ENCODE assay signal across 1 cellular context in the genomic region with DNA sequence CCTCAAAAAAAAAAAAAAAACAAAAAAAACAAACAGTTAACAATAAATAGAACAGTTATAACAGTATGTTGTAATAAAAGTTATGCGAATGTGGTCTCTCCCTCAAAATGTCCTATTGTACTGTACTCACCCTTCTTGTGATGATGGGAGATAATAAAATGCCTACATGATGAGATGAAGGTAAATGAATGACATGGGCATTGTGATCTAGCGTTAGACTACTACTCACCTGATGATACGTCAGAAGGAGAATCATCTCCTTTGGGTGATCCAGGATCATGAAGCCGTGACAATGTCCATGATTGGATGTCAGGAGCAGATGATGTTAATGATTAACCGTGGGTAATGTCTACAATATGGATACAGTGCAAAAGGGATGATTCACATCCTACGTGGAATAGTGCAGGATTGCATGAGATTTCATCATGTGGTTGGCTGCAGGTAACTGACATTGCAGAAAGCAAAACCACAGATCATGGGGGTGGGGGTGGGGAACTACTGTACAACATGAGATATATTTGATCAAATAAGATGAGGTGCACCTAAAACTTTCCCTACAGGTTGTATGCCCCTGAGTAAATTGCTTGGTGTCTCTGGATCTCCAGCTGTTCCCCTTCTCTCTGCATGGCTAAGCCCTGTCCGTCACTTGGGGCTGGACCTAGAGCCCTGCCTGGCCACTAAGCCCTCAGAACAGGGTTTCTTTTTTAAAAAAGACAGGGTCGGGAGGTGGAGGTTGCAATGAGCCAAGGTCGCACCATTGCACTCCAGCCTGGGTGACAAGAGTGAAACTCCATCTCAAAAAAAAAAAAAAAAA.
TF ChIP-seq lines count a peak whose summit lies in the region.

No MANE protein-coding gene starts in this region.

TF ChIP-seq in HepG2, 621 proteins besides CTCF, POLR2A, EP300 and RAD21 (continued from another document and continues in another):
- TF ChIP-seq, protein P1, sequence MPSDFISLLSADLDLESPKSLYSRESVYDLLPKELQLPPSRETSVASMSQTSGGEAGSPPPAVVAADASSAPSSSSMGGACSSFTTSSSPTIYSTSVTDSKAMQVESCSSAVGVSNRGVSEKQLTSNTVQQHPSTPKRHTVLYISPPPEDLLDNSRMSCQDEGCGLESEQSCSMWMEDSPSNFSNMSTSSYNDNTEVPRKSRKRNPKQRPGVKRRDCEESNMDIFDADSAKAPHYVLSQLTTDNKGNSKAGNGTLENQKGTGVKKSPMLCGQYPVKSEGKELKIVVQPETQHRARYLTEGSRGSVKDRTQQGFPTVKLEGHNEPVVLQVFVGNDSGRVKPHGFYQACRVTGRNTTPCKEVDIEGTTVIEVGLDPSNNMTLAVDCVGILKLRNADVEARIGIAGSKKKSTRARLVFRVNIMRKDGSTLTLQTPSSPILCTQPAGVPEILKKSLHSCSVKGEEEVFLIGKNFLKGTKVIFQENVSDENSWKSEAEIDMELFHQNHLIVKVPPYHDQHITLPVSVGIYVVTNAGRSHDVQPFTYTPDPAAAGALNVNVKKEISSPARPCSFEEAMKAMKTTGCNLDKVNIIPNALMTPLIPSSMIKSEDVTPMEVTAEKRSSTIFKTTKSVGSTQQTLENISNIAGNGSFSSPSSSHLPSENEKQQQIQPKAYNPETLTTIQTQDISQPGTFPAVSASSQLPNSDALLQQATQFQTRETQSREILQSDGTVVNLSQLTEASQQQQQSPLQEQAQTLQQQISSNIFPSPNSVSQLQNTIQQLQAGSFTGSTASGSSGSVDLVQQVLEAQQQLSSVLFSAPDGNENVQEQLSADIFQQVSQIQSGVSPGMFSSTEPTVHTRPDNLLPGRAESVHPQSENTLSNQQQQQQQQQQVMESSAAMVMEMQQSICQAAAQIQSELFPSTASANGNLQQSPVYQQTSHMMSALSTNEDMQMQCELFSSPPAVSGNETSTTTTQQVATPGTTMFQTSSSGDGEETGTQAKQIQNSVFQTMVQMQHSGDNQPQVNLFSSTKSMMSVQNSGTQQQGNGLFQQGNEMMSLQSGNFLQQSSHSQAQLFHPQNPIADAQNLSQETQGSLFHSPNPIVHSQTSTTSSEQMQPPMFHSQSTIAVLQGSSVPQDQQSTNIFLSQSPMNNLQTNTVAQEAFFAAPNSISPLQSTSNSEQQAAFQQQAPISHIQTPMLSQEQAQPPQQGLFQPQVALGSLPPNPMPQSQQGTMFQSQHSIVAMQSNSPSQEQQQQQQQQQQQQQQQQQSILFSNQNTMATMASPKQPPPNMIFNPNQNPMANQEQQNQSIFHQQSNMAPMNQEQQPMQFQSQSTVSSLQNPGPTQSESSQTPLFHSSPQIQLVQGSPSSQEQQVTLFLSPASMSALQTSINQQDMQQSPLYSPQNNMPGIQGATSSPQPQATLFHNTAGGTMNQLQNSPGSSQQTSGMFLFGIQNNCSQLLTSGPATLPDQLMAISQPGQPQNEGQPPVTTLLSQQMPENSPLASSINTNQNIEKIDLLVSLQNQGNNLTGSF (CRISPR knock-in tag; IDR thresholded peaks at IDR 0.05): no peak
- TF ChIP-seq JUNB (CRISPR knock-in tag; IDR thresholded peaks at IDR 0.05; ENCODE audit: borderline replicate concordance) (peak; percentile 80; the same call in 1 of the 2 replicates), ZNF350 (CRISPR knock-in tag; IDR thresholded peaks at IDR 0.05; ENCODE audit: borderline replicate concordance, low read depth) (peak; percentile 19; the same call in 1 of the 2 replicates), REPIN1 (CRISPR knock-in tag; IDR thresholded peaks at IDR 0.05; ENCODE audit: borderline replicate concordance, low read depth) (peak; percentile 87), ZNF569 (CRISPR knock-in tag; IDR thresholded peaks at IDR 0.05; ENCODE audit: borderline replicate concordance) (peak; percentile 46; the same call in 1 of the 2 replicates), SKI (IDR thresholded peaks at IDR 0.05; ENCODE audit: partially characterized antibody) (peak; percentile 53), DDIT3 (CRISPR knock-in tag; IDR thresholded peaks at IDR 0.05) (peak; percentile 100), ZHX2 (IDR thresholded peaks at IDR 0.05; ENCODE audit: low read depth) (peak; percentile 90), ZHX2 (CRISPR knock-in tag; IDR thresholded peaks at IDR 0.05; ENCODE audit: borderline replicate concordance) (no peak), PPARG (CRISPR knock-in tag; conservative IDR thresholded peaks at IDR 0.05) (peak; percentile 70), MAZ (IDR thresholded peaks at IDR 0.05; ENCODE audit: borderline replicate concordance, low read depth, low read length) (no peak), MAZ (CRISPR knock-in tag; IDR thresholded peaks at IDR 0.05; ENCODE audit: low read depth) (peak; percentile 58; the same call in 1 of the 2 replicates), ARNT2 (CRISPR knock-in tag; IDR thresholded peaks at IDR 0.05; ENCODE audit: low read depth) (0 out of 2 replicates have a peak, but pooled peaks have one; percentile 65), MAF1 (CRISPR knock-in tag; IDR thresholded peaks at IDR 0.05; ENCODE audit: borderline replicate concordance) (no peak), BRD4 (CRISPR knock-in tag; IDR thresholded peaks at IDR 0.05) (peak; percentile 78; the same call in 1 of the 2 replicates), KDM1A (CRISPR knock-in tag; IDR thresholded peaks at IDR 0.05) (0 out of 2 replicates have a peak, but pooled peaks have one; percentile 6), THAP11 (CRISPR knock-in tag; IDR thresholded peaks at IDR 0.05) (peak; percentile 89), ZNF784 (CRISPR knock-in tag; IDR thresholded peaks at IDR 0.05; ENCODE audit: borderline replicate concordance) (0 out of 2 replicates have a peak, but pooled peaks have one; percentile 12), ZNF564 (CRISPR knock-in tag; IDR thresholded peaks at IDR 0.05) (peak; percentile 77), KAT7 (CRISPR knock-in tag; IDR thresholded peaks at IDR 0.05; ENCODE audit: borderline replicate concordance) (peak; percentile 65; the same call in 1 of the 2 replicates), KLF11 (CRISPR knock-in tag; IDR thresholded peaks at IDR 0.05) (peak; percentile 73), HOXD1 (CRISPR knock-in tag; IDR thresholded peaks at IDR 0.05) (no peak), ZNF605 (CRISPR knock-in tag; IDR thresholded peaks at IDR 0.05) (0 out of 2 replicates have a peak, but pooled peaks have one; percentile 37), ZNF451 (CRISPR knock-in tag; IDR thresholded peaks at IDR 0.05) (peak; percentile 65; the same call in 1 of the 2 replicates), GLMP (CRISPR knock-in tag; IDR thresholded peaks at IDR 0.05; ENCODE audit: borderline replicate concordance) (no peak), GATAD2A (CRISPR knock-in tag; IDR thresholded peaks at IDR 0.05) (peak; percentile 92), RXRB (CRISPR knock-in tag; IDR thresholded peaks at IDR 0.05; ENCODE audit: borderline replicate concordance) (peak; percentile 89)
- TF ChIP-seq, protein P2, sequence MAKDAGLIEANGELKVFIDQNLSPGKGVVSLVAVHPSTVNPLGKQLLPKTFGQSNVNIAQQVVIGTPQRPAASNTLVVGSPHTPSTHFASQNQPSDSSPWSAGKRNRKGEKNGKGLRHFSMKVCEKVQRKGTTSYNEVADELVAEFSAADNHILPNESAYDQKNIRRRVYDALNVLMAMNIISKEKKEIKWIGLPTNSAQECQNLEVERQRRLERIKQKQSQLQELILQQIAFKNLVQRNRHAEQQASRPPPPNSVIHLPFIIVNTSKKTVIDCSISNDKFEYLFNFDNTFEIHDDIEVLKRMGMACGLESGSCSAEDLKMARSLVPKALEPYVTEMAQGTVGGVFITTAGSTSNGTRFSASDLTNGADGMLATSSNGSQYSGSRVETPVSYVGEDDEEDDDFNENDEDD (CRISPR knock-in tag; IDR thresholded peaks at IDR 0.05; ENCODE audit: borderline replicate concordance): peak; percentile 9; the same call in 1 of the 2 replicates
- TF ChIP-seq, protein P3, sequence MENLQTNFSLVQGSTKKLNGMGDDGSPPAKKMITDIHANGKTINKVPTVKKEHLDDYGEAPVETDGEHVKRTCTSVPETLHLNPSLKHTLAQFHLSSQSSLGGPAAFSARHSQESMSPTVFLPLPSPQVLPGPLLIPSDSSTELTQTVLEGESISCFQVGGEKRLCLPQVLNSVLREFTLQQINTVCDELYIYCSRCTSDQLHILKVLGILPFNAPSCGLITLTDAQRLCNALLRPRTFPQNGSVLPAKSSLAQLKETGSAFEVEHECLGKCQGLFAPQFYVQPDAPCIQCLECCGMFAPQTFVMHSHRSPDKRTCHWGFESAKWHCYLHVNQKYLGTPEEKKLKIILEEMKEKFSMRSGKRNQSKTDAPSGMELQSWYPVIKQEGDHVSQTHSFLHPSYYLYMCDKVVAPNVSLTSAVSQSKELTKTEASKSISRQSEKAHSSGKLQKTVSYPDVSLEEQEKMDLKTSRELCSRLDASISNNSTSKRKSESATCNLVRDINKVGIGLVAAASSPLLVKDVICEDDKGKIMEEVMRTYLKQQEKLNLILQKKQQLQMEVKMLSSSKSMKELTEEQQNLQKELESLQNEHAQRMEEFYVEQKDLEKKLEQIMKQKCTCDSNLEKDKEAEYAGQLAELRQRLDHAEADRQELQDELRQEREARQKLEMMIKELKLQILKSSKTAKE (CRISPR knock-in tag; IDR thresholded peaks at IDR 0.05; ENCODE audit: borderline replicate concordance): 0 out of 2 replicates have a peak, but pooled peaks have one; percentile 28
- TF ChIP-seq, protein P4, sequence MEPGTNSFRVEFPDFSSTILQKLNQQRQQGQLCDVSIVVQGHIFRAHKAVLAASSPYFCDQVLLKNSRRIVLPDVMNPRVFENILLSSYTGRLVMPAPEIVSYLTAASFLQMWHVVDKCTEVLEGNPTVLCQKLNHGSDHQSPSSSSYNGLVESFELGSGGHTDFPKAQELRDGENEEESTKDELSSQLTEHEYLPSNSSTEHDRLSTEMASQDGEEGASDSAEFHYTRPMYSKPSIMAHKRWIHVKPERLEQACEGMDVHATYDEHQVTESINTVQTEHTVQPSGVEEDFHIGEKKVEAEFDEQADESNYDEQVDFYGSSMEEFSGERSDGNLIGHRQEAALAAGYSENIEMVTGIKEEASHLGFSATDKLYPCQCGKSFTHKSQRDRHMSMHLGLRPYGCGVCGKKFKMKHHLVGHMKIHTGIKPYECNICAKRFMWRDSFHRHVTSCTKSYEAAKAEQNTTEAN (CRISPR knock-in tag; conservative IDR thresholded peaks at IDR 0.05): no peak
